ENCODE assay signal across 9 cellular contexts in the genomic region with DNA sequence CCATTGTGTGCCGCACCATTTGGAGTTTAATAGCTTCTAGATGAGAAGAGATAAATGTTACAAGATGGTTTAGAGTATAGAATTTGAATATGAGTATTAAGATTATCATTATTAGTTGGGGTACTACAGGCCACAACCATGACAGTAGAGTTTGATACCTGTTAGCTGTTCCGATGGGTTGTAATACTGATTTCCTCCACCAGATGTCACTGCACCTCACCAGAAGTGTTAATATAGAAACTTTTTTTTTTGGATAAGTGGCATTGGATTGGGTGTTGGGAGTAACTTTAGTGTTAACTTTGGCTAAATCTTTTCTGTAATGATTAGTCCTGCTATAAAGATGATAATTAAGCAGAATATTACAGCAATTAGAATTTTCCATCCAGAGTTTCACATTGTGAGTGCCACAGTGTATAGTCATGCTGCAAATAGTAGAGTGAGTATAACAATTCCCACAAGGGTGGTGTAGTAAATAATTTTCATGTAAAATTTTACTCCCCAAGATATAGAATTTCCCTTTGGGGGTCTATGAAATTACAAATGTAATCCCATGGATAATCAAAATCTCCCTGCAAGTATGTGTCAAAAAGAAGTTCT. TPM values are rescaled to one million over a fixed set of nuclear protein-coding genes. Genes with fewer than 3 reads are reported as not detected.
DNase-seq lines count a peak whose midpoint lies in the region; ATAC-seq and TF ChIP-seq lines count a peak whose summit lies in the region.
"Had no signal": no experiment of that assay in that cellular context is flagged by ENCODE, and none has a peak within 500 bp of the region (broad histone marks: within the 10 kb centered on the region; RNA-seq: fewer than 3 reads in every experiment).

No MANE protein-coding gene starts in this region.

- H3K23me2 ChIP-seq in H9 (ENCODE audit: insufficient read length, low read depth, low read length, poor library complexity, severe bottlenecking), result no peaks in the 10 kb centered on the region

- no peak overlapping the region for H2BK20ac ChIP-seq in H9 (ENCODE audit: low read depth, low read length, poor library complexity, severe bottlenecking)

- no peak overlapping the region for H4K91ac ChIP-seq in H9 (ENCODE audit: insufficient read length, low read depth, low read length)

- no peak overlapping the region for H2AFZ ChIP-seq in H9 (ENCODE audit: low read length)

- no peak overlapping the region for H2AK5ac ChIP-seq in H9 (ENCODE audit: insufficient read length, low read length)

- peaks cover 87% of the 10 kb centered on the region in 2 experiments for H3K9me3 Mint-ChIP-seq in H9
- peaks cover 23% of the 10 kb centered on the region for H3K9me3 Mint-ChIP-seq in activated CD8-positive, alpha-beta T cell treated with anti-CD3 and anti-CD28 coated beads for 36 hours

- CTCF ChIA-PET in activated CD8-positive, alpha-beta T cell treated with anti-CD3 and anti-CD28 coated beads for 36 hours (lab: Charles Lee), result interaction anchor here (0.8 to 1.9 kb wide), 9 partner anchors 9 to 51 kb away, joined by 3 to 12 read pairs (median 3); no protein-coding TSS in a partner anchor

- H3K9ac ChIP-seq in H9 (ENCODE audit: extremely low read depth, insufficient read length, low read length), result no peak overlapping the region

- H3K4ac ChIP-seq in H9 (ENCODE audit: low read depth, low read length), result no peak overlapping the region

- no peak for ATAC-seq in activated CD8-positive, alpha-beta T cell treated with anti-CD3 and anti-CD28 coated beads for 36 hours
- ATAC-seq in GM19328 (IDR thresholded peaks at IDR 0.05; ENCODE audit: unreplicated experiment) (no peak), left colon (no peak), GM21723 (IDR thresholded peaks at IDR 0.05; ENCODE audit: unreplicated experiment) (no peak)

- intact Hi-C loops in activated CD8-positive, alpha-beta T cell treated with anti-CD3 and anti-CD28 coated beads for 36 hours (cut with micrococcal nuclease), result no loop called here
- intact Hi-C loops in left colon (cut with DNase I, micrococcal nuclease), result no loop called here

- H3K4me1 Mint-ChIP-seq in H9, result no peaks in the 10 kb centered on the region
- no peaks in the 10 kb centered on the region for H3K4me1 Mint-ChIP-seq in activated CD8-positive, alpha-beta T cell treated with anti-CD3 and anti-CD28 coated beads for 36 hours (ENCODE audit: low read depth)

- DNase-seq in COLO829 (ENCODE audit: low spot score) (peak; percentile 30), H9 (no peak), left kidney (ENCODE audit: low read depth, low spot score) (peak; percentile 12), left colon (no peak), HPDE6-E6E7 (ENCODE audit: extremely low spot score) (no peak)
- peak; percentile 56 for DNase-seq in activated CD8-positive, alpha-beta T cell treated with anti-CD3 and anti-CD28 coated beads for 36 hours

- H3K27me3 Mint-ChIP-seq in H9 (ENCODE audit: low read depth), result no peaks in the 10 kb centered on the region
- peaks cover 8% of the 10 kb centered on the region for H3K27me3 Mint-ChIP-seq in activated CD8-positive, alpha-beta T cell treated with anti-CD3 and anti-CD28 coated beads for 36 hours

- H4K8ac ChIP-seq in H9 (replicated peaks; ENCODE audit: insufficient read length, low read depth, low read length), result no peak overlapping the region

- WGBS in H9 (ENCODE audit: extremely low coverage, insufficient read length, low lambda C conversion rate), result no CpG with 5 or more reads among the region's 2 CpGs

- peak; percentile 73 for TF ChIP-seq CTCF in H9 (conservative IDR thresholded peaks at IDR 0.05)
- TF ChIP-seq CTCF in activated CD8-positive, alpha-beta T cell treated with anti-CD3 and anti-CD28 coated beads for 36 hours (IDR thresholded peaks at IDR 0.05), result peak; percentile 92

- H3K4me3 Mint-ChIP-seq in H9, result no peak overlapping the region
- no peak overlapping the region for H3K4me3 Mint-ChIP-seq in activated CD8-positive, alpha-beta T cell treated with anti-CD3 and anti-CD28 coated beads for 36 hours
- H3K4me3 Mint-ChIP-seq: T-helper 1 cell treated with Interleukin-12 subunit alpha and Interleukin-12 subunit beta and Interleukin-4 antibody, amounts not matched to agents 30 μg/mL and 1 μg/mL, for 36 hours had no signal

- H2BK12ac ChIP-seq in H9 (ENCODE audit: insufficient read length, low read depth, low read length), result no peak overlapping the region

- H3K4me2 ChIP-seq in H9 (ENCODE audit: insufficient read depth, insufficient read length, low read length), result no peak overlapping the region

- no peak overlapping the region for H3K18ac ChIP-seq in H9 (ENCODE audit: insufficient read length, low read depth, low read length)

- H3K79me1 ChIP-seq in H9 (ENCODE audit: insufficient read depth, low read depth, low read length, poor library complexity, severe bottlenecking), result no peaks in the 10 kb centered on the region

- peaks cover 0 to 29% (median 7%) of the 10 kb centered on the region in 3 experiments; a peak in 5 of 7 replicates for H3K36me3 Mint-ChIP-seq in H9 (ENCODE audit: insufficient read depth in 1 of 3, low read depth in 3 of 3)
- no peaks in the 10 kb centered on the region for H3K36me3 Mint-ChIP-seq in activated CD8-positive, alpha-beta T cell treated with anti-CD3 and anti-CD28 coated beads for 36 hours (ENCODE audit: low read depth)

- H3K4me1 ChIP-seq in H9 (ENCODE audit: insufficient read depth, low read length), result no peaks in the 10 kb centered on the region

- no peak overlapping the region for H3T11ph ChIP-seq in H9 (ENCODE audit: low read length)

- no peak overlapping the region for H2BK5ac ChIP-seq in H9 (ENCODE audit: insufficient read length, low read length)

- no peak overlapping the region for H3K23ac ChIP-seq in H9 (ENCODE audit: insufficient read length, low read depth, low read length)

- no peak overlapping the region for H3K27ac Mint-ChIP-seq in H9
- H3K27ac Mint-ChIP-seq in activated CD8-positive, alpha-beta T cell treated with anti-CD3 and anti-CD28 coated beads for 36 hours, result no peak overlapping the region
- H3K27ac Mint-ChIP-seq: T-helper 1 cell treated with Interleukin-12 subunit alpha and Interleukin-12 subunit beta and Interleukin-4 antibody, amounts not matched to agents 30 μg/mL and 1 μg/mL, for 36 hours had no signal

- no peaks in the 10 kb centered on the region for H4K20me1 ChIP-seq in H9 (ENCODE audit: control insufficient read depth, insufficient read depth, insufficient read length)

- H3K9me3 ChIP-seq in H9 (ENCODE audit: control insufficient read depth, low read depth, low read length), result peaks cover 63% of the 10 kb centered on the region

- no peak overlapping the region for H4K5ac ChIP-seq in H9 (ENCODE audit: insufficient read length, low read depth, low read length)

- H3K14ac ChIP-seq in H9 (ENCODE audit: insufficient read depth, low read length), result no peak overlapping the region

- POLR2A ChIA-PET in activated CD8-positive, alpha-beta T cell treated with anti-CD3 and anti-CD28 coated beads for 36 hours (lab: Charles Lee), result no interaction called here

- no peak overlapping the region for H3K27ac ChIP-seq in H9 (ENCODE audit: insufficient read length, low read depth, low read length)

- H2BK15ac ChIP-seq in H9 (ENCODE audit: low read depth, low read length), result no peak overlapping the region

- no peaks in the 10 kb centered on the region for H3K79me2 ChIP-seq in H9 (ENCODE audit: insufficient read depth, low read length)

- no peaks in the 10 kb centered on the region for H3K27me3 ChIP-seq in H9 (ENCODE audit: insufficient read depth, low read length)

- no peak overlapping the region for H3K56ac ChIP-seq in H9 (ENCODE audit: insufficient read length, low read depth, low read length)

- no peak overlapping the region for H2BK120ac ChIP-seq in H9 (ENCODE audit: low read depth, low read length, poor library complexity, severe bottlenecking)

RNA-seq across cellular contexts. Expression of gene PSG3, which starts 56.3 kb away (rescaled TPM):
- total RNA-seq in H9 (2021) (not detected in 2 replicates), left colon (not detected)
- total RNA-seq in activated CD8-positive, alpha-beta T cell treated with anti-CD3 and anti-CD28 coated beads for 36 hours, result not detected

Comparison
In these comparisons a context has a peak if more than half of its experiments do, and no peak if none do; other contexts are left out.
1. DNase-seq: peak in COLO829 (single experiment), activated CD8-positive, alpha-beta T cell treated with anti-CD3 and anti-CD28 coated beads for 36 hours (single experiment) and left kidney (single experiment); none in H9 (single experiment), left colon (0 of 2) and HPDE6-E6E7 (single experiment).